8 cellular contexts compared by ENCODE assay signal in genomic region chr1:25247024-25247828, GRCh38. TPM values are rescaled to one million over a fixed set of nuclear protein-coding genes. Genes with fewer than 3 reads are reported as not detected.
DNase-seq lines count a peak whose midpoint lies in the region; TF ChIP-seq lines count a peak whose summit lies in the region.

Gene RSRP1, minus strand, starts transcription at chr1:25247454. Its CDS starts 491 bp downstream, at chr1:25246963.

- peak; percentile 100 for TF ChIP-seq POLR2A in Raji (IDR thresholded peaks at IDR 0.05; ENCODE audit: insufficient read depth, low read depth, low read length)

- H3K4me1 ChIP-seq in Loucy (ENCODE audit: insufficient read depth, low read length, poor library complexity, severe bottlenecking), result peaks cover 26% of the 10 kb centered on the region

- H3K27me3 ChIP-seq in Loucy (ENCODE audit: insufficient read depth, low read length, poor library complexity, severe bottlenecking), result no peaks in the 10 kb centered on the region

- peaks cover 48% of the 10 kb centered on the region for H4K20me1 ChIP-seq in Loucy (ENCODE audit: insufficient read depth, low read length, poor library complexity, severe bottlenecking)

- H3K36me3 Mint-ChIP-seq in nephron (ENCODE audit: low read depth), result peaks cover 44% of the 10 kb centered on the region
- peaks cover 47% of the 10 kb centered on the region for H3K36me3 Mint-ChIP-seq in stimulated activated naive CD8-positive, alpha-beta T cell treated with anti-CD3 and anti-CD28 coated beads, Interleukin-15, Interleukin-2, amounts not matched to agents 100 ng/mL and 50 ng/mL, for 24 hours (ENCODE audit: low read depth)

- TF ChIP-seq CTCF in Loucy (conservative IDR thresholded peaks at IDR 0.05; ENCODE audit: low read length), result no peak
- peak; percentile 1 for TF ChIP-seq CTCF in fibroblast of the aortic adventitia (IDR thresholded peaks at IDR 0.05; ENCODE audit: insufficient read depth, low read length)
- TF ChIP-seq CTCF in nephron (IDR thresholded peaks at IDR 0.05; ENCODE audit: unreplicated experiment in 3 of 3), result no peak

- H3K4me3 ChIP-seq in Loucy (ENCODE audit: low read length, poor library complexity, severe bottlenecking) (peak within 1 kb of the TSS; percentile 79), fibroblast of the aortic adventitia (ENCODE audit: low read depth, low read length) (peak within 1 kb of the TSS; percentile 100)

- H2AFZ ChIP-seq in Loucy (ENCODE audit: low read length), result peak within 1 kb of the TSS; percentile 85

- peak within 1 kb of the TSS; percentile 88 for H3K9ac ChIP-seq in Loucy (ENCODE audit: low read depth, low read length, poor library complexity, severe bottlenecking)

- peak within 1 kb of the TSS; percentile 99 for H3K4me2 ChIP-seq in Loucy (ENCODE audit: low read depth, low read length, poor library complexity, severe bottlenecking)

- H3K27me3 Mint-ChIP-seq in nephron (ENCODE audit: low read depth), result no peaks in the 10 kb centered on the region
- H3K27me3 Mint-ChIP-seq in stimulated activated naive CD8-positive, alpha-beta T cell treated with anti-CD3 and anti-CD28 coated beads, Interleukin-15, Interleukin-2, amounts not matched to agents 100 ng/mL and 50 ng/mL, for 24 hours, result no peaks in the 10 kb centered on the region

- no peaks in the 10 kb centered on the region for H3K9me2 ChIP-seq in Loucy (replicated peaks; ENCODE audit: low read depth, low read length)

- DNase-seq in EH (ENCODE audit: low read depth) (peak; percentile 99), H4 (ENCODE audit: low spot score) (peak; percentile 97), fibroblast of the aortic adventitia (ENCODE audit: low read depth) (peak; percentile 98)
- peak; percentile 99 for DNase-seq in activated effector memory CD4-positive, alpha-beta T cell treated with Interleukin-2 at 50 U/mL for 16 hours

- H3K9me3 ChIP-seq in Loucy (ENCODE audit: insufficient read depth, low read depth, low read length), result no peaks in the 10 kb centered on the region

- 0 out of 2 replicates have a peak, but pooled peaks cover 3% of the 10 kb centered on the region for H3F3A ChIP-seq in Loucy (ENCODE audit: low read depth)

- peak within 1 kb of the TSS; percentile 91 to 100 (median 98) for H3K27ac Mint-ChIP-seq in nephron
- H3K27ac Mint-ChIP-seq in stimulated activated naive CD8-positive, alpha-beta T cell treated with anti-CD3 and anti-CD28 coated beads, Interleukin-15, Interleukin-2, amounts not matched to agents 100 ng/mL and 50 ng/mL, for 24 hours, result peak within 1 kb of the TSS; percentile 99

- H3K36me3 ChIP-seq in Loucy (ENCODE audit: insufficient read depth, low read length), result peaks cover 30% of the 10 kb centered on the region

- H3K9me3 Mint-ChIP-seq in nephron, result no peaks in the 10 kb centered on the region
- no peaks in the 10 kb centered on the region for H3K9me3 Mint-ChIP-seq in stimulated activated naive CD8-positive, alpha-beta T cell treated with anti-CD3 and anti-CD28 coated beads, Interleukin-15, Interleukin-2, amounts not matched to agents 100 ng/mL and 50 ng/mL, for 24 hours

- H3K79me2 ChIP-seq in Loucy (ENCODE audit: insufficient read depth, low read length), result peaks cover 50% of the 10 kb centered on the region

- H3K4me1 Mint-ChIP-seq in nephron, result peaks cover 23% of the 10 kb centered on the region
- H3K4me1 Mint-ChIP-seq in stimulated activated naive CD8-positive, alpha-beta T cell treated with anti-CD3 and anti-CD28 coated beads, Interleukin-15, Interleukin-2, amounts not matched to agents 100 ng/mL and 50 ng/mL, for 24 hours (ENCODE audit: low read depth), result peaks cover 54% of the 10 kb centered on the region

- peak within 1 kb of the TSS; percentile 91 to 100 (median 97) for H3K4me3 Mint-ChIP-seq in nephron
- H3K4me3 Mint-ChIP-seq in stimulated activated naive CD8-positive, alpha-beta T cell treated with anti-CD3 and anti-CD28 coated beads, Interleukin-15, Interleukin-2, amounts not matched to agents 100 ng/mL and 50 ng/mL, for 24 hours, result peak within 1 kb of the TSS; percentile 94

RNA-seq across cellular contexts. Expression of gene RSRP1, which starts in this region (rescaled TPM):
- total RNA-seq in H4 (2014; rRNA removed; shearing (Covaris generic)), result 23.1 and 31.2 TPM in 2 replicates
- total RNA-seq in fibroblast of the aortic adventitia (ENCODE audit: low replicate concordance), result 51.2 and 174 TPM in 2 replicates

Comparison
In these comparisons a context has a peak if more than half of its experiments do, and no peak if none do; other contexts are left out.
1. Peak in every context shown above with its lines: DNase-seq and H3K4me3 ChIP-seq.